Comparison of ENCODE assay signal across 11 cellular contexts in the genomic region with DNA sequence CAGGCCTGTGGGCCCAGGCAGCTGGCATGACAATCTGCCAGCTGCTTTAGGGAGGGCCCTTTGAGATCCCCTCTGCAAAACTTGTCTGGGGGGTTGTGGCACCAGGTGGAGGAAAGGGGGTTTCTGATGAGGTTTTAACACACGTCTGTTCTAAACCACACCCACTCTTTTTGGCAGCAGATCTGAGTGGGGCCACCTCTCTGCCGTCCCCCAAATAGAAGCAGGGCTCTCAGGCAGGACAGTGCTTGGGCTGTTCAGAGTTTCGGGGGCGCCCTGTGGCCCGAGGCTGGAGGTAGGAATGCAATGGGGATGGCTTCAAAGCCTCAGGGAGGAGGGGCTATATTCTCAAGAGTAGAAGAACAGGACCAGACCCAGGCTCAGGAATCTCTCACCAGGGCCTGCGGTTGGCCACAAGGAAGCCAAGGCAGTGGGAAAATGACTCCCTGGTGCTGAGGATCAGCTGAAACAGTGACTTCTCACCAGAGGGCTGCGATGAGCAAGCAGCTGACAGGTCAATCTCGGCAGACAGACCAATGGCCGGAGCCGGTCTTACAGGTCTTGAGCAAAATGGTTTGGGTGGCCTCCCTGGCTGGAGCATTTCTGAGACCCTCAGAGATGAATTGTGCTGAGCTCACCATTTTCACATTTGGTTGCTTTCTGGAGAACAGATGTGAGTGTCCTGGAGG. TPM values are rescaled to one million over a fixed set of nuclear protein-coding genes. Genes with fewer than 3 reads are reported as not detected.
DNase-seq lines count a peak whose midpoint lies in the region; TF ChIP-seq lines count a peak whose summit lies in the region.
"Had no signal": no experiment of that assay in that cellular context is flagged by ENCODE, and none has a peak within 500 bp of the region (broad histone marks: within the 10 kb centered on the region; RNA-seq: fewer than 3 reads in every experiment).

No MANE protein-coding gene starts in this region.

- H3K27ac Mint-ChIP-seq in immature natural killer cell, result peak overlapping the region in 1 of 6 donors; percentile 64
- H3K27ac Mint-ChIP-seq: IgD-negative memory B cell had no signal

- WGBS in mammary epithelial cell (ENCODE audit: low coverage, missing lambda C conversion rate), result 4% methylated on average over 4 of the region's 10 CpGs
- WGBS in sigmoid colon, 2 donors, result 72 to 75% methylated on average over 10 of the region's 10 CpGs

- H3K4me1 Mint-ChIP-seq in immature natural killer cell, result peaks cover 18 to 19% of the 10 kb centered on the region in 2 donors
- H3K4me1 Mint-ChIP-seq: IgD-negative memory B cell had no signal

- H3K9ac ChIP-seq in mammary epithelial cell (ENCODE audit: insufficient read depth, low read length), result peak overlapping the region; percentile 98

- no peaks in the 10 kb centered on the region for H3K36me3 Mint-ChIP-seq in immature natural killer cell
- H3K36me3 Mint-ChIP-seq: IgD-negative memory B cell had no signal

- H2AFZ ChIP-seq in mammary epithelial cell (ENCODE audit: low read depth, low read length), result no peak overlapping the region

- DNase-seq in Daoy (ENCODE audit: low read depth) (peak; percentile 86), mammary epithelial cell (peak; percentile 93), mucosa of gallbladder (ENCODE audit: low spot score) (peak; percentile 10), HK-2 (ENCODE audit: unreplicated experiment) (no peak), DMS53 treated with DMSO at 0.1 percent for 48 hours (lab: John Stamatoyannopoulos, UW; ENCODE audit: unreplicated experiment) (no peak), sigmoid colon (no peak), immature natural killer cell (no peak)
- DNase-seq: activated T-cell treated with anti-CD3 and anti-CD28 coated beads for 4 hours, C1 segment of cervical spinal cord had no signal

- H3K4me1 ChIP-seq in mammary epithelial cell (ENCODE audit: insufficient read depth, low read length) (peaks cover 65% of the 10 kb centered on the region), sigmoid colon (peaks cover 0 to 28% (median 9%) of the 10 kb centered on the region in 4 donors)

- intact Hi-C loops in mammary epithelial cell (cut with micrococcal nuclease) (loop anchor here (1.0 to 10.0 kb wide), 9 partner anchors 59 to 463 kb away; partner anchors contain the start of genes KRT3 and KRT7), sigmoid colon (cut with DNase I) (no loop called here)

- H3K79me2 ChIP-seq in mammary epithelial cell (ENCODE audit: insufficient read depth, low read length), result peaks cover 39% of the 10 kb centered on the region

- TF ChIP-seq POLR2A in sigmoid colon (IDR thresholded peaks at IDR 0.05), result no peak

- no peak for TF ChIP-seq RAD21 in Ishikawa (IDR thresholded peaks at IDR 0.05; ENCODE audit: low read depth)

- no peaks in the 10 kb centered on the region for H3K9me3 Mint-ChIP-seq in immature natural killer cell
- H3K9me3 Mint-ChIP-seq: IgD-negative memory B cell had no signal

- H3K36me3 ChIP-seq in mammary epithelial cell (ENCODE audit: insufficient read depth, low read length) (peaks cover 19% of the 10 kb centered on the region), sigmoid colon (no peaks in the 10 kb centered on the region)

- H3K4me3 Mint-ChIP-seq in immature natural killer cell, result no peak overlapping the region
- H3K4me3 Mint-ChIP-seq: IgD-negative memory B cell had no signal

- CTCF ChIA-PET in mammary epithelial cell (lab: Charles Lee; ENCODE audit: low non-redundant PET), result no interaction called here

- H3K27me3 Mint-ChIP-seq in immature natural killer cell (ENCODE audit: low read depth in 3 of 3), result peaks cover 0 to 3% (median 2%) of the 10 kb centered on the region in 3 donors

- peak in 1 of 2 donors; percentile 15 for TF ChIP-seq CTCF in mammary epithelial cell (conservative IDR thresholded peaks at IDR 0.05 in 1 of 2, IDR thresholded peaks at IDR 0.05 in 1 of 2; ENCODE audit: extremely low read depth in 1 of 2, insufficient read depth in 1 of 2, low read depth in 1 of 2, low read length in 2 of 2)
- TF ChIP-seq CTCF in sigmoid colon (IDR thresholded peaks at IDR 0.05), result no peak

- no peaks in the 10 kb centered on the region for H3K9me3 ChIP-seq in mammary epithelial cell (replicated peaks; ENCODE audit: insufficient read depth, low read length)
- no peaks in the 10 kb centered on the region for H3K9me3 ChIP-seq in sigmoid colon

- TF ChIP-seq EP300 in Ishikawa (IDR thresholded peaks at IDR 0.05; ENCODE audit: borderline replicate concordance), result no peak
- TF ChIP-seq EP300 in sigmoid colon (IDR thresholded peaks at IDR 0.05), result no peak

- peak overlapping the region; percentile 73 for H3K4me2 ChIP-seq in mammary epithelial cell (ENCODE audit: insufficient read depth, low read depth, low read length)

- H3K4me3 ChIP-seq in mammary epithelial cell (replicated peaks in 1 of 3; ENCODE audit: insufficient read depth in 1 of 3, low read depth in 2 of 3, low read length in 3 of 3) (peak overlapping the region; percentile 18 to 34 (median 32)), sigmoid colon (no peak overlapping the region)

- dilution Hi-C loops in mammary epithelial cell (cut with HindIII; ENCODE audit: low sequenced_read_pairs), result no loop called here

- H4K20me1 ChIP-seq in mammary epithelial cell (ENCODE audit: insufficient read depth, low read length), result peaks cover 5% of the 10 kb centered on the region

- H3K27me3 ChIP-seq in mammary epithelial cell (ENCODE audit: insufficient read depth, low read length) (no peaks in the 10 kb centered on the region), sigmoid colon (no peaks in the 10 kb centered on the region)

- in situ Hi-C loops in mammary epithelial cell (cut with MboI; ENCODE audit: low sequenced_read_pairs in 2 of 2), result loop anchor here (5.0 to 10.0 kb wide), 2 partner anchors 356 to 377 kb away; no protein-coding TSS in a partner anchor

- no TSS peak for BruUV-seq in mammary epithelial cell (replicated peaks; lab: Mats Ljungman, UMichigan)

- H3K27ac ChIP-seq in mammary epithelial cell (ENCODE audit: insufficient read depth, low read depth, low read length) (peak overlapping the region; percentile 99), sigmoid colon (peak overlapping the region in 1 of 4 donors; percentile 43)

TF ChIP-seq in Ishikawa, 13 proteins besides CTCF, POLR2A, EP300 and RAD21:
- TF ChIP-seq TEAD4 (IDR thresholded peaks at IDR 0.05), result peak; percentile 9; the same call in 1 of the 2 replicates
- TF ChIP-seq TCF12 (IDR thresholded peaks at IDR 0.05; ENCODE audit: low read depth), result 0 out of 2 replicates have a peak, but pooled peaks have one; percentile 6
- TF ChIP-seq, protein P1, sequence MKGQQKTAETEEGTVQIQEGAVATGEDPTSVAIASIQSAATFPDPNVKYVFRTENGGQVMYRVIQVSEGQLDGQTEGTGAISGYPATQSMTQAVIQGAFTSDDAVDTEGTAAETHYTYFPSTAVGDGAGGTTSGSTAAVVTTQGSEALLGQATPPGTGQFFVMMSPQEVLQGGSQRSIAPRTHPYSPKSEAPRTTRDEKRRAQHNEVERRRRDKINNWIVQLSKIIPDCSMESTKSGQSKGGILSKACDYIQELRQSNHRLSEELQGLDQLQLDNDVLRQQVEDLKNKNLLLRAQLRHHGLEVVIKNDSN (IDR thresholded peaks at IDR 0.05), result no peak
- TF ChIP-seq CEBPB (IDR thresholded peaks at IDR 0.05), result no peak
- TF ChIP-seq TAF1 (IDR thresholded peaks at IDR 0.05; ENCODE audit: low read depth), result no peak
- no peak; the same call in none of the 2 replicates for TF ChIP-seq NFIC (IDR thresholded peaks at IDR 0.05)
- no peak for TF ChIP-seq FOXM1 (IDR thresholded peaks at IDR 0.05; ENCODE audit: borderline replicate concordance, low read depth)

RNA-seq across cellular contexts. Expression of gene KRT5, which starts 1.5 kb away (rescaled TPM):
- total RNA-seq in Daoy (2014; rRNA removed; shearing (Covaris generic)), result 0.36 TPM in 1 of 2 replicates, not detected in the other
- 1,000 to 10,000 TPM; 7,365 to 9,297 TPM for total RNA-seq in mammary epithelial cell
- 8,158 TPM for polyA plus RNA-seq in mammary epithelial cell
- polyA minus RNA-seq in mammary epithelial cell, result 8,553 TPM
- total RNA-seq in mucosa of gallbladder, result not detected
- under 1 TPM in 1 of 4 donors, not detected in 3; 0.36 TPM for total RNA-seq in sigmoid colon
- 1 to 10 TPM in 2 of 3 donors, not detected in 1; 1.1 to 7.8 TPM for polyA plus RNA-seq in sigmoid colon
- not detected for polyA plus RNA-seq in immature natural killer cell
- polyA plus RNA-seq: IgD-negative memory B cell had no signal

RNA-seq across cellular contexts. Expression of gene KRT6A, which starts 28.7 kb away (rescaled TPM):
- not detected in 2 replicates for total RNA-seq in Daoy (2014; rRNA removed; shearing (Covaris generic))
- total RNA-seq in mammary epithelial cell, result 1,000 to 10,000 TPM; 5,785 to 6,260 TPM
- polyA plus RNA-seq in mammary epithelial cell, result 8,475 TPM
- polyA minus RNA-seq in mammary epithelial cell, result 6,728 TPM
- total RNA-seq in mucosa of gallbladder, result not detected
- total RNA-seq in sigmoid colon, result not detected
- polyA plus RNA-seq in sigmoid colon, result 1 to 10 TPM in 1 of 3 donors, under 1 TPM in 1, not detected in 1; 0.19 to 6.0 TPM
- not detected for polyA plus RNA-seq in immature natural killer cell
- polyA plus RNA-seq: IgD-negative memory B cell had no signal

RNA-seq across cellular contexts. Expression of gene KRT71, which starts 31.2 kb away (rescaled TPM):
- not detected in 2 replicates for total RNA-seq in Daoy (2014; rRNA removed; shearing (Covaris generic))
- total RNA-seq in mammary epithelial cell (not detected), mucosa of gallbladder (not detected), sigmoid colon (not detected)
- polyA plus RNA-seq in mammary epithelial cell (not detected), sigmoid colon (not detected), immature natural killer cell (not detected)
- polyA minus RNA-seq in mammary epithelial cell, result not detected
- polyA plus RNA-seq: IgD-negative memory B cell had no signal

RNA-seq across cellular contexts. Expression of gene KRT6C, which starts 48.1 kb away (rescaled TPM):
- total RNA-seq in Daoy (2014; rRNA removed; shearing (Covaris generic)), result not detected in 2 replicates
- total RNA-seq in mammary epithelial cell, result 10 to 100 TPM; 16.6 to 29.5 TPM
- polyA plus RNA-seq in mammary epithelial cell, result 23.6 TPM
- polyA minus RNA-seq in mammary epithelial cell, result 1.8 TPM
- not detected for total RNA-seq in mucosa of gallbladder
- total RNA-seq in sigmoid colon, result not detected
- polyA plus RNA-seq in sigmoid colon, result under 1 TPM in 1 of 3 donors, not detected in 2; 0.60 TPM
- polyA plus RNA-seq in immature natural killer cell, result not detected
- polyA plus RNA-seq: IgD-negative memory B cell had no signal

RNA-seq across cellular contexts. Expression of gene KRT74, which starts 51.9 kb away (rescaled TPM):
- total RNA-seq in Daoy (2014; rRNA removed; shearing (Covaris generic)), result not detected in 2 replicates
- total RNA-seq in mammary epithelial cell (not detected), mucosa of gallbladder (not detected), sigmoid colon (not detected)
- polyA plus RNA-seq in mammary epithelial cell (0.05 TPM), sigmoid colon (not detected), immature natural killer cell (not detected)
- polyA minus RNA-seq in mammary epithelial cell, result not detected
- polyA plus RNA-seq: IgD-negative memory B cell had no signal

Comparison
In these comparisons a context has a peak if more than half of its experiments do, and no peak if none do; other contexts are left out.
1. DNase-seq: peak in Daoy (single experiment), mammary epithelial cell (single experiment) and mucosa of gallbladder (single experiment); none in HK-2 (single experiment), DMS53 treated with DMSO at 0.1 percent for 48 hours (single experiment), sigmoid colon (single experiment) and immature natural killer cell (0 of 3).
2. H3K4me3 ChIP-seq: peak in mammary epithelial cell (3 of 3); none in sigmoid colon (0 of 4).
3. RNA of gene KRT5, which starts 1.5 kb away (total RNA-seq): 7,365 to 9,297 TPM in mammary epithelial cell; not detected in mucosa of gallbladder (single experiment), 0.36 TPM in Daoy and 0.36 TPM in sigmoid colon; every median in the first group is over 1,000 times any median in the second.
4. RNA of gene KRT6A, which starts 28.7 kb away (total RNA-seq): 5,785 to 6,260 TPM in mammary epithelial cell; not detected in Daoy, not detected in mucosa of gallbladder (single experiment) and not detected in sigmoid colon; every median in the first group is over 1,000 times any median in the second.